ENCODE assay signal across 15 cellular contexts in the genomic region with DNA sequence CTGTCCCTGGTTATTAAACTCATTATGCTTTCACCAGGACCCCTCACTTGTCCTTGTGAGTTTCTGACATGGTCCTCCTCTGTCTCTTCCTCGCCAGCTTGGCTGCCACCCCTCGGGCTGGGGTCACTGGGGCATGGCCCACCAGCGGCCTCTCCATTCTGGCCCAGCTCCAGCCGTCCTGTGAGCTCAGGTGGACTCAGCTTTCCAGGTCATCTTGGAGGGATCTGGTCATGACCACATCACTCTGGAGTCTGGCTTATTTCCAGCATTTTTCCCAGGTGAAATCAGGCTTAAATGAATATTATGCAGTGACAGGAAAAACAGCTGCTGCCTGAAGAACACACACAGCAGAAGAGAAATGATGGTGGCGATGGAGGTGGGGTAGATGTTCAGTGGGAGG.
DNase-seq lines count a peak whose midpoint lies in the region; ATAC-seq and TF ChIP-seq lines count a peak whose summit lies in the region.
"Had no signal": no experiment of that assay in that cellular context is flagged by ENCODE, and none has a peak within 500 bp of the region (broad histone marks: within the 10 kb centered on the region; RNA-seq: fewer than 3 reads in every experiment).

No MANE protein-coding gene starts in this region.

- peak overlapping the region; percentile 88 for H3K27ac Mint-ChIP-seq in osteocyte (ENCODE audit: unreplicated experiment)
- no peak overlapping the region for H3K27ac Mint-ChIP-seq in CD8-positive, alpha-beta T cell

- no peak overlapping the region for H3K27ac ChIP-seq in right cardiac atrium (ENCODE audit: low read length)
- no peak overlapping the region for H3K27ac ChIP-seq in CD8-positive, alpha-beta T cell (ENCODE audit: low read depth, low read length)

- no peak overlapping the region for H3K4me3 Mint-ChIP-seq in osteocyte (ENCODE audit: unreplicated experiment)
- no peak overlapping the region for H3K4me3 Mint-ChIP-seq in CD8-positive, alpha-beta T cell

- H3K4me3 ChIP-seq in right cardiac atrium (ENCODE audit: low read length) (no peak overlapping the region), epithelial cell of proximal tubule (ENCODE audit: low read depth, low read length) (no peak overlapping the region)
- H3K4me3 ChIP-seq in CD8-positive, alpha-beta T cell (ENCODE audit: low read depth, low read length): no peak overlapping the region

- intact Hi-C loops in right cardiac atrium (cut with DNase I): no loop called here
- intact Hi-C loops in cardiac septum (cut with DNase I): loop anchor here (5.0 kb wide), 1 partner anchor 64 kb away; no protein-coding TSS in a partner anchor
- intact Hi-C loops in CD8-positive, alpha-beta T cell (cut with DNase I, micrococcal nuclease): no loop called here

- no peaks in the 10 kb centered on the region for H3K36me3 ChIP-seq in CD8-positive, alpha-beta T cell (ENCODE audit: insufficient read depth, low read length)

- no peaks in the 10 kb centered on the region for H3K27me3 ChIP-seq in right cardiac atrium (ENCODE audit: control insufficient read depth, insufficient read depth)
- H3K27me3 ChIP-seq in CD8-positive, alpha-beta T cell (ENCODE audit: insufficient read depth, low read length): no peaks in the 10 kb centered on the region

- H3K27me3 Mint-ChIP-seq in osteocyte (ENCODE audit: unreplicated experiment): no peaks in the 10 kb centered on the region
- peaks cover 5% of the 10 kb centered on the region for H3K27me3 Mint-ChIP-seq in CD8-positive, alpha-beta T cell (ENCODE audit: low read depth)

- H3K9me3 ChIP-seq in right cardiac atrium (ENCODE audit: control insufficient read depth, low read length): no peaks in the 10 kb centered on the region
- H3K9me3 ChIP-seq in CD8-positive, alpha-beta T cell (ENCODE audit: low read length): no peaks in the 10 kb centered on the region
- H3K9me3 ChIP-seq: Caco-2 had no signal

- CTCF ChIA-PET in CD8-positive, alpha-beta T cell (lab: Charles Lee): no interaction called here

- H3K36me3 Mint-ChIP-seq in osteocyte (ENCODE audit: unreplicated experiment): no peaks in the 10 kb centered on the region
- H3K36me3 Mint-ChIP-seq in CD8-positive, alpha-beta T cell: no peaks in the 10 kb centered on the region

- WGBS in right cardiac atrium: 76% methylated on average over 5 of the region's 5 CpGs

- ATAC-seq in right cardiac atrium (no peak), HG02588 (IDR thresholded peaks at IDR 0.05; ENCODE audit: unreplicated experiment) (no peak)
- no peak for ATAC-seq in CD8-positive, alpha-beta T cell

- peaks cover 67% of the 10 kb centered on the region for H3K4me1 Mint-ChIP-seq in osteocyte (ENCODE audit: unreplicated experiment)
- no peaks in the 10 kb centered on the region for H3K4me1 Mint-ChIP-seq in CD8-positive, alpha-beta T cell (ENCODE audit: low read depth)

- POLR2A ChIA-PET in CD8-positive, alpha-beta T cell (lab: Charles Lee): no interaction called here

- H3K9me3 Mint-ChIP-seq in osteocyte (ENCODE audit: unreplicated experiment): no peaks in the 10 kb centered on the region
- no peaks in the 10 kb centered on the region for H3K9me3 Mint-ChIP-seq in CD8-positive, alpha-beta T cell

- no peak for TF ChIP-seq CTCF in epithelial cell of proximal tubule (conservative IDR thresholded peaks at IDR 0.05; ENCODE audit: low read depth, low read length)
- no peak for TF ChIP-seq CTCF in osteocyte (IDR thresholded peaks at IDR 0.05)
- TF ChIP-seq CTCF in CD8-positive, alpha-beta T cell (IDR thresholded peaks at IDR 0.05): no peak

- H3K4me1 ChIP-seq in right cardiac atrium (ENCODE audit: control insufficient read depth, insufficient read depth, low read length): peaks cover 4% of the 10 kb centered on the region
- H3K4me1 ChIP-seq in CD8-positive, alpha-beta T cell (ENCODE audit: insufficient read depth, low read length): no peaks in the 10 kb centered on the region

- DNase-seq in right cardiac atrium (peak in 2 of 3 donors; percentile 59 to 63), cardiac septum (ENCODE audit: low spot score) (no peak), epithelial cell of proximal tubule (ENCODE audit: low read depth) (peak; percentile 56), osteocyte (ENCODE audit: extremely low spot score, unreplicated experiment) (no peak), OCI-M2 (lab: John Stamatoyannopoulos, UW; ENCODE audit: unreplicated experiment) (no peak)
- DNase-seq in CD8-positive, alpha-beta T cell: no peak
- no peak for DNase-seq in activated CD4-positive, alpha-beta T cell treated with anti-CD3 and anti-CD28 coated beads, Interleukin-2, amount 50 U/mL, for 4 hours
- DNase-seq: activated gamma-delta T cell treated with Interleukin-2 at 50 U/mL for 16 hours; effector CD8-positive, alpha-beta T cell; foreskin melanocyte; GF-D8; NCI-H187; T-helper 1 cell had no signal

Comparison
In these comparisons a context has a peak if more than half of its experiments do, and no peak if none do; other contexts are left out.
1. DNase-seq: peak in right cardiac atrium (2 of 3) and epithelial cell of proximal tubule (single experiment); none in cardiac septum (single experiment), osteocyte (single experiment), OCI-M2 (single experiment), CD8-positive, alpha-beta T cell (0 of 7) and activated CD4-positive, alpha-beta T cell treated with anti-CD3 and anti-CD28 coated beads, Interleukin-2, amount 50 U/mL, for 4 hours (0 of 2).